In genomic region chr1:16071614-16072013, GRCh38 we compare ENCODE assay signal across 1 cellular context.
TF ChIP-seq lines count a peak whose summit lies in the region.

No MANE protein-coding gene starts in this region.

TF ChIP-seq in WTC11, 78 proteins besides CTCF, POLR2A, EP300 and RAD21 (continued from another document):
- TF ChIP-seq STAT6 (CRISPR knock-in tag; conservative IDR thresholded peaks at IDR 0.05; ENCODE audit: low read depth) (no peak), ZMAT4 (CRISPR knock-in tag; IDR thresholded peaks at IDR 0.05) (no peak), FOXP4 (CRISPR knock-in tag; IDR thresholded peaks at IDR 0.05) (no peak), E2F4 (CRISPR knock-in tag; IDR thresholded peaks at IDR 0.05; ENCODE audit: borderline replicate concordance, low read depth) (no peak), ZNF121 (CRISPR knock-in tag; IDR thresholded peaks at IDR 0.05) (no peak), MXD4 (CRISPR knock-in tag; IDR thresholded peaks at IDR 0.05; ENCODE audit: borderline replicate concordance) (no peak)
